In genomic region chr11:122882189-122882808, GRCh38 we compare ENCODE assay signal across 8 cellular contexts. TPM values are rescaled to one million over a fixed set of nuclear protein-coding genes. Genes with fewer than 3 reads are reported as not detected.
DNase-seq lines count a peak whose midpoint lies in the region; ATAC-seq and TF ChIP-seq lines count a peak whose summit lies in the region.

JHY (plus strand) TSS chr11:122882759; CDS start chr11:122885850, 3,091 bp downstream.

- no peaks in the 10 kb centered on the region for H3F3A ChIP-seq in PC-3 (ENCODE audit: low read length, unreplicated experiment)

- no peak within 1 kb of the TSS for H2AK5ac ChIP-seq in trophoblast cell (ENCODE audit: low read length)

- H2BK120ac ChIP-seq in trophoblast cell (ENCODE audit: insufficient read depth, low read length, poor library complexity) = peak within 1 kb of the TSS; percentile 68

- H3K9me3 ChIP-seq in PC-3 (ENCODE audit: low read length) = no peaks in the 10 kb centered on the region
- no peaks in the 10 kb centered on the region for H3K9me3 ChIP-seq in esophagus muscularis mucosa
- no peaks in the 10 kb centered on the region for H3K9me3 ChIP-seq in trophoblast cell (ENCODE audit: insufficient read depth, low read depth, low read length)

- H3K27ac ChIP-seq in PC-3 (ENCODE audit: low read length) (peak within 1 kb of the TSS; percentile 65), esophagus muscularis mucosa (replicated peaks in 1 of 4) (peak within 1 kb of the TSS; percentile 82 to 89 (median 86)), trophoblast cell (ENCODE audit: low read depth, low read length) (peak within 1 kb of the TSS; percentile 2)

- no peak within 1 kb of the TSS for H2BK12ac ChIP-seq in trophoblast cell (ENCODE audit: low read length)

- no peaks in the 10 kb centered on the region for H3K9me2 ChIP-seq in PC-3 (replicated peaks; ENCODE audit: low read length)

- TF ChIP-seq EP300 in esophagus muscularis mucosa (IDR thresholded peaks at IDR 0.05) = no peak

- peak within 1 kb of the TSS; percentile 94 for H4K8ac ChIP-seq in trophoblast cell (ENCODE audit: low read depth, low read length)

- H4K12ac ChIP-seq in trophoblast cell (ENCODE audit: low read depth, low read length) = peak within 1 kb of the TSS; percentile 45

- peak within 1 kb of the TSS; percentile 81 for H4K91ac ChIP-seq in trophoblast cell (ENCODE audit: low read depth, low read length)

- no peaks in the 10 kb centered on the region for H3K27me3 ChIP-seq in PC-3 (ENCODE audit: low read length)
- no peaks in the 10 kb centered on the region for H3K27me3 ChIP-seq in esophagus muscularis mucosa
- H3K27me3 ChIP-seq in trophoblast cell (ENCODE audit: insufficient read depth, low read length) = no peaks in the 10 kb centered on the region

- H3K36me3 ChIP-seq in PC-3 (ENCODE audit: low read depth, low read length) (no peaks in the 10 kb centered on the region), esophagus muscularis mucosa (peaks cover 0 to 8% (median 3%) of the 10 kb centered on the region in 4 donors), trophoblast cell (ENCODE audit: control insufficient read depth in 1 of 2, insufficient read depth in 2 of 2, low read length in 2 of 2) (no peaks in the 10 kb centered on the region)

- BruUV-seq in PC-3 (replicated peaks; lab: Mats Ljungman, UMichigan) = no TSS peak

- H3K4me3 ChIP-seq in GM08714 (ENCODE audit: low read length) = peak within 1 kb of the TSS; percentile 47; the same call in 1 of the 2 replicates
- peak within 1 kb of the TSS; percentile 73 for H3K4me3 ChIP-seq in PC-3 (ENCODE audit: low read length)
- peak within 1 kb of the TSS; percentile 70 to 85 (median 72) for H3K4me3 ChIP-seq in esophagus muscularis mucosa
- H3K4me3 ChIP-seq in trophoblast cell (ENCODE audit: low read depth, low read length) = peak within 1 kb of the TSS; percentile 81

- peaks cover 4% of the 10 kb centered on the region; the same call in 1 of the 2 replicates for H3K79me2 ChIP-seq in PC-3 (ENCODE audit: low read length)
- H3K79me2 ChIP-seq in trophoblast cell (ENCODE audit: control insufficient read depth, insufficient read depth, low read length, poor library complexity) = no peaks in the 10 kb centered on the region

- peaks cover 8% of the 10 kb centered on the region for H3K79me1 ChIP-seq in trophoblast cell (ENCODE audit: low read length)

- TF ChIP-seq POLR2A in esophagus muscularis mucosa (IDR thresholded peaks at IDR 0.05; ENCODE audit: low read depth) = no peak

- H3K4me1 ChIP-seq in PC-3 (ENCODE audit: insufficient read depth, low read length) = peaks cover 16% of the 10 kb centered on the region
- peaks cover 4 to 21% (median 15%) of the 10 kb centered on the region in 4 donors for H3K4me1 ChIP-seq in esophagus muscularis mucosa
- H3K4me1 ChIP-seq in trophoblast cell (ENCODE audit: control insufficient read depth in 1 of 2, insufficient read depth in 2 of 2, low read length in 2 of 2) = no peaks in the 10 kb centered on the region

- POLR2A ChIA-PET in PC-3 (lab: Charles Lee; ENCODE audit: unreplicated experiment) = interaction anchor here (0.5 kb wide), 1 partner anchor 227 kb away, joined by 14 read pairs; no protein-coding TSS in a partner anchor

- ATAC-seq in PC-3 (no peak), HG02588 (IDR thresholded peaks at IDR 0.05; ENCODE audit: unreplicated experiment) (no peak)

- peak within 1 kb of the TSS; percentile 65 for H3K4ac ChIP-seq in trophoblast cell (ENCODE audit: low read depth, low read length)

- no peaks in the 10 kb centered on the region for H4K20me1 ChIP-seq in PC-3 (ENCODE audit: low read length)

- WGBS in esophagus muscularis mucosa = 32% methylated on average over 31 of the region's 33 CpGs
- WGBS in trophoblast cell (ENCODE audit: extremely low coverage, insufficient coverage, insufficient read length) = no CpG with 5 or more reads among the region's 33 CpGs

- CTCF ChIA-PET in PC-3 (lab: Charles Lee) = no interaction called here

- no peak within 1 kb of the TSS for H3K23ac ChIP-seq in trophoblast cell (ENCODE audit: low read length)

- H2BK5ac ChIP-seq in trophoblast cell (ENCODE audit: low read depth, low read length, poor library complexity) = peak within 1 kb of the TSS; percentile 12

- H3K14ac ChIP-seq in trophoblast cell (ENCODE audit: low read length) = peak within 1 kb of the TSS; percentile 80

- no peak for DNase-seq in PC-3
- no peak for DNase-seq in esophagus muscularis mucosa (ENCODE audit: extremely low spot score)
- DNase-seq in trophoblast cell = peak in 1 of 2 donors; percentile 34
- no peak for DNase-seq in DMS114 treated with DMSO at 0.1 percent for 48 hours (lab: John Stamatoyannopoulos, UW; ENCODE audit: unreplicated experiment)
- DNase-seq in activated CD8-positive, alpha-beta memory T cell treated with anti-CD3 and anti-CD28 coated beads for 24 hours = no peak
- no peak for DNase-seq in GDM1 (lab: John Stamatoyannopoulos, UW)

- intact Hi-C loops in PC-3 (cut with micrococcal nuclease) = loop anchor here (2.0 kb wide), 1 partner anchor 19 kb away; no protein-coding TSS in a partner anchor
- intact Hi-C loops in esophagus muscularis mucosa (cut with DNase I) = no loop called here

- H2AFZ ChIP-seq in PC-3 (ENCODE audit: low read length) = peak within 1 kb of the TSS; percentile 96
- H2AFZ ChIP-seq in trophoblast cell (ENCODE audit: insufficient read depth, low read length, poor library complexity) = peak within 1 kb of the TSS; percentile 96

- H3K18ac ChIP-seq in trophoblast cell (ENCODE audit: low read length) = peak within 1 kb of the TSS; percentile 84

- H3K4me2 ChIP-seq in PC-3 (ENCODE audit: low read length) = peak within 1 kb of the TSS; percentile 77
- peak within 1 kb of the TSS; percentile 77 for H3K4me2 ChIP-seq in trophoblast cell (ENCODE audit: low read length)

- H3K9ac ChIP-seq in PC-3 (ENCODE audit: low read length) (peak within 1 kb of the TSS; percentile 77), trophoblast cell (ENCODE audit: low read length) (peak within 1 kb of the TSS; percentile 88)

- TF ChIP-seq CTCF in PC-3 (conservative IDR thresholded peaks at IDR 0.05; ENCODE audit: low read depth, low read length) = no peak
- no peak for TF ChIP-seq CTCF in esophagus muscularis mucosa (IDR thresholded peaks at IDR 0.05)

RNA-seq across cellular contexts. Expression of gene JHY, which starts in this region (rescaled TPM):
- total RNA-seq in PC-3 (2014; rRNA removed) = 3.6 and 4.9 TPM in 2 replicates
- total RNA-seq in esophagus muscularis mucosa = 10 to 100 TPM in 3 of 4 donors, 1 to 10 TPM in 1; 9.6 to 14.9 (median 10.6) TPM
- 3.2 and 3.3 TPM in 2 replicates for polyA plus RNA-seq in trophoblast cell (2013)

Comparison
In these comparisons a context has a peak if more than half of its experiments do, and no peak if none do; other contexts are left out.
1. H3K27ac ChIP-seq: peak in every context shown above with its lines; median percentile 86 in esophagus muscularis mucosa; 65 in PC-3; 2 in trophoblast cell.